In the genomic region with DNA sequence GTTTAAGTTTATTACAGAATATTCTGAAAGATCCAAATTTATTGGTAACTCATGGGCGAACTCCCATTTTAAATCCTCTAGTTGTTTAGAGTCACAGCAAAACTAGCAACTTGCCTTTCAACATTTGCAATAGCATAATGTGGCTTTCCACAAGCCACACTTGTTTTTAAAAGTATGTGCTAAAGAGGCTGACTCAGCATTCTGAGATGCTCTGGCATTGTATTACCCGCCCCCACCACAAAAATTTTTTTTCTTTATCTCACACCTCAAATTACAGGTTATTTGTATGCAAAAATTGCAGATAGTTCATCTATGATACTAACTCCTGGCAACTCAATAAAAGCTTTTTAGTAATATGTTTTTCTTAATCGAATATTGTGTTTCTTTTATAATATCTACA, we compare ENCODE assay signal across 4 cellular contexts. TPM values are rescaled to one million over a fixed set of nuclear protein-coding genes. Genes with fewer than 3 reads are reported as not detected.
"Had no signal": no experiment of that assay in that cellular context is flagged by ENCODE, and none has a peak within 500 bp of the region (broad histone marks: within the 10 kb centered on the region; RNA-seq: fewer than 3 reads in every experiment).

No MANE protein-coding gene starts in this region.

RNA-seq across cellular contexts. Expression of a gene that starts 2.4 kb away (rescaled TPM):
- total RNA-seq: activated CD4-positive, alpha-beta T cell treated with anti-CD3 and anti-CD28 coated beads, Interleukin-2, amount 10 ng/mL, durations not matched to agents 7 days and 5 days; activated naive CD8-positive, alpha-beta T cell treated with anti-CD3 and anti-CD28 coated beads, Interleukin-2, amount 10 ng/mL, durations not matched to agents 7 days and 5 days had no signal

RNA-seq across cellular contexts. Expression of a gene that starts 59.7 kb away (rescaled TPM):
- total RNA-seq: activated CD4-positive, alpha-beta T cell treated with anti-CD3 and anti-CD28 coated beads, Interleukin-2, amount 10 ng/mL, durations not matched to agents 7 days and 5 days; activated naive CD4-positive, alpha-beta T cell treated with anti-CD3 and anti-CD28 coated beads, Interleukin-2, amount 50 U/mL, for 72 hours; activated naive CD8-positive, alpha-beta T cell treated with anti-CD3 and anti-CD28 coated beads, Interleukin-2, amount 10 ng/mL, durations not matched to agents 7 days and 5 days; activated T-cell treated with anti-CD3 and anti-CD28 coated beads, Interleukin-2, amount 50 U/mL, for 72 hours had no signal
